13 cellular contexts compared by ENCODE assay signal in genomic region chr7:83934118-83934734, GRCh38.
A peak's percentile ranks its signal among the peaks of the same experiment; 100 is the strongest.
DNase-seq lines count a peak whose midpoint lies in the region; ATAC-seq and TF ChIP-seq lines count a peak whose summit lies in the region.
"Had no signal": no experiment of that assay in that cellular context is flagged by ENCODE, and none has a peak within 500 bp of the region (broad histone marks: within the 10 kb centered on the region; RNA-seq: fewer than 3 reads in every experiment).

No MANE protein-coding gene starts in this region.

- H3K27ac ChIP-seq in left ventricle myocardium inferior (replicated peaks) (no peak overlapping the region), upper lobe of right lung (no peak overlapping the region), aorta (ENCODE audit: low read depth in 1 of 2, low read length in 2 of 2) (no peak overlapping the region), adrenal gland (no peak overlapping the region)
- H3K27ac ChIP-seq: coronary artery, Peyer's patch had no signal

- DNase-seq in left ventricle myocardium inferior (no peak), cardiac septum (ENCODE audit: low spot score) (no peak), RKO (ENCODE audit: low spot score) (peak; percentile 52), fibroblast of mammary gland (ENCODE audit: low read depth) (peak; percentile 3), upper lobe of right lung (no peak), foreskin melanocyte (no peak), aorta (no peak), adrenal gland (no peak)
- DNase-seq: CD4-positive, CD25-positive, alpha-beta regulatory T cell; NCI-H1417 treated with DMSO at 0.1 percent for 48 hours; Peyer's patch had no signal

- H3K36me3 ChIP-seq in left ventricle myocardium inferior: no peaks in the 10 kb centered on the region
- no peaks in the 10 kb centered on the region for H3K36me3 ChIP-seq in upper lobe of right lung
- no peaks in the 10 kb centered on the region for H3K36me3 ChIP-seq in aorta (ENCODE audit: control insufficient read depth in 1 of 2, insufficient read depth in 2 of 2, low read length in 1 of 2)
- H3K36me3 ChIP-seq in adrenal gland (replicated peaks in 1 of 2): no peaks in the 10 kb centered on the region
- H3K36me3 ChIP-seq: Peyer's patch had no signal

- no peak for TF ChIP-seq POLR2A in adrenal gland (IDR thresholded peaks at IDR 0.05)

- H3K4me3 ChIP-seq in left ventricle myocardium inferior: no peak overlapping the region
- H3K4me3 ChIP-seq in fibroblast of mammary gland (ENCODE audit: control insufficient read depth, low read depth, low read length): no peak overlapping the region
- H3K4me3 ChIP-seq in upper lobe of right lung: no peak overlapping the region
- H3K4me3 ChIP-seq in aorta (ENCODE audit: low read length in 2 of 2): no peak overlapping the region
- no peak overlapping the region for H3K4me3 ChIP-seq in adrenal gland
- H3K4me3 ChIP-seq: coronary artery, Peyer's patch had no signal

- intact Hi-C loops in left ventricle myocardium inferior (cut with micrococcal nuclease) (no loop called here), cardiac septum (cut with DNase I) (loop anchor here (10.0 kb wide), 1 partner anchor 1621 kb away; no protein-coding TSS in a partner anchor), upper lobe of right lung (cut with DNase I) (no loop called here), aorta (cut with DNase I) (loop anchor here in 1 of 2 donors (10.0 kb wide), 1 partner anchor 1091 kb away; no protein-coding TSS in a partner anchor), adrenal gland (cut with DNase I) (loop anchor here in 1 of 2 donors (10.0 kb wide), 1 partner anchor 1091 kb away; no protein-coding TSS in a partner anchor)

- no peak for ATAC-seq in upper lobe of right lung
- ATAC-seq in aorta (ENCODE audit: low FRiP score): no peak
- ATAC-seq: activated T-helper 17 cell treated with anti-CD3 and anti-CD28 coated beads, Interleukin-2, amount 50 U/mL, for 72 hours had no signal

- no peaks in the 10 kb centered on the region for H3K4me1 ChIP-seq in left ventricle myocardium inferior
- no peaks in the 10 kb centered on the region for H3K4me1 ChIP-seq in upper lobe of right lung
- H3K4me1 ChIP-seq in aorta (ENCODE audit: control insufficient read depth in 1 of 2, insufficient read depth in 2 of 2, low read length in 2 of 2): no peaks in the 10 kb centered on the region
- no peaks in the 10 kb centered on the region for H3K4me1 ChIP-seq in adrenal gland (replicated peaks in 1 of 2)
- H3K4me1 ChIP-seq: Peyer's patch had no signal

- TF ChIP-seq CTCF in left ventricle myocardium inferior (IDR thresholded peaks at IDR 0.05; ENCODE audit: borderline replicate concordance) (peak; percentile 19), fibroblast of mammary gland (conservative IDR thresholded peaks at IDR 0.05; ENCODE audit: control insufficient read depth, insufficient read depth, low read depth, low read length) (peak; percentile 36), upper lobe of right lung (IDR thresholded peaks at IDR 0.05) (peak; percentile 31), adrenal gland (IDR thresholded peaks at IDR 0.05) (peak in 3 of 6 experiments; percentile 12 to 44 (median 22))

- H3K9me3 ChIP-seq in left ventricle myocardium inferior (replicated peaks): no peaks in the 10 kb centered on the region
- no peaks in the 10 kb centered on the region for H3K9me3 ChIP-seq in upper lobe of right lung
- H3K9me3 ChIP-seq in aorta (ENCODE audit: control insufficient read depth, low read length): no peaks in the 10 kb centered on the region
- no peaks in the 10 kb centered on the region for H3K9me3 ChIP-seq in adrenal gland (replicated peaks in 1 of 3)
- H3K9me3 ChIP-seq: Peyer's patch had no signal

- no peaks in the 10 kb centered on the region for H3K27me3 ChIP-seq in left ventricle myocardium inferior (ENCODE audit: low read depth)
- no peaks in the 10 kb centered on the region for H3K27me3 ChIP-seq in upper lobe of right lung
- H3K27me3 ChIP-seq in aorta (ENCODE audit: control insufficient read depth in 1 of 2, insufficient read depth in 2 of 2, low read length in 1 of 2): no peaks in the 10 kb centered on the region
- no peaks in the 10 kb centered on the region for H3K27me3 ChIP-seq in adrenal gland
- H3K27me3 ChIP-seq: Peyer's patch had no signal

- WGBS in aorta, 2 donors: 61 to 71% methylated on average over 1 of the region's 1 CpG
- WGBS in adrenal gland, 4 donors: 52 to 60% (median 56%) methylated on average over 1 of the region's 1 CpG

Comparison
In these comparisons a context has a peak if more than half of its experiments do, and no peak if none do; other contexts are left out.
1. DNase-seq: peak in RKO (single experiment) and fibroblast of mammary gland (single experiment); none in left ventricle myocardium inferior (single experiment), cardiac septum (single experiment), upper lobe of right lung (single experiment), foreskin melanocyte (single experiment), aorta (0 of 2) and adrenal gland (0 of 7).